ENCODE assay signal across 20 cellular contexts in genomic region chr15:88344786-88345185, GRCh38.
"Had no signal": no experiment of that assay in that cellular context is flagged by ENCODE, and none has a peak within 500 bp of the region (broad histone marks: within the 10 kb centered on the region; RNA-seq: fewer than 3 reads in every experiment).

No MANE protein-coding gene starts in this region.

- H3K36me3 ChIP-seq: SJSA1 had no signal

- H3K27ac ChIP-seq: HL-60, SJSA1 had no signal

- H3K27me3 ChIP-seq: SJSA1 had no signal

- H3K4me1 ChIP-seq: SJSA1 had no signal

- H3K9me3 ChIP-seq: SJSA1 had no signal

- H3K4me3 ChIP-seq: SJSA1 had no signal

- DNase-seq: KBM-7, MV-4-11, NCI-H1048, NCI-H1105, NCI-H1417 treated with DMSO at 0.1 percent for 48 hours, NCI-H146, NCI-H1694 treated with DMSO at 0.1 percent for 48 hours, NCI-H1930, NCI-H2081, NCI-H2107, NCI-H226, NCI-H446, NCI-H510A, NCI-H69, NCI-H774, Right ventricle myocardium superior, RPMI8226, SIG-M5 had no signal
